In the genomic region with DNA sequence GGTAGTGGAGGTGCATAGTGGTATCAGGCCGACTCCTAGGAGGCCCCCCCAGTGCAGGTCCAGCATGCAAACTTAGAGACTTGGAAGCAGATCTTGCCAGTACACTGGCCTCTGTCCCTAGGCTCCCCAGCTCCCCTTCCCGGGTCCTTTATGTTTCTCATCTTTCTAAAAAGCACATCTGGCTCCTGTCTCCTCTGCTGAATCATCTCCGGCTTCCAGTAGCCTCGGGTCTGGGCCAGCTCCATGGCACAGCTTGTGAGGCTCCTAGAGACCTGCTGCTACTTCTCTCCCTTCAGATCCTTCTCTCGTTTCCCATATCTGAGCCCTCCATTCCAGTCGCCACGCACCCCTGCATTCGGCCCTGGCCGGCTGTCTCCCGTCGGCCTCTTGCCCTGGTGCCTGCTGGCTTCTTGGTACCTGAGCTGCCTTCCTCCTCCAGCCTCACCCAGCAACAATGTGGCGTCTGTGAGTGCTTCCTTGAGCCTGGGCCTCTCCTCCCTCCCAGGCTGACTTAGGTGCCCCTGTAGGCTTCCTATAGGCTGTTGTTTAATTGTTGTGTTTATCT, we compare ENCODE assay signal across 21 cellular contexts. TPM values are rescaled to one million over a fixed set of nuclear protein-coding genes. Genes with fewer than 3 reads are reported as not detected.
A peak's percentile ranks its signal among the peaks of the same experiment; 100 is the strongest.
DNase-seq lines count a peak whose midpoint lies in the region; ATAC-seq and TF ChIP-seq lines count a peak whose summit lies in the region.
"Had no signal": no experiment of that assay in that cellular context is flagged by ENCODE, and none has a peak within 500 bp of the region (broad histone marks: within the 10 kb centered on the region; RNA-seq: fewer than 3 reads in every experiment).

No MANE protein-coding gene starts in this region.

- peaks cover 46% of the 10 kb centered on the region for H3K36me3 ChIP-seq in suprapubic skin

- no peak overlapping the region for H3K4me3 Mint-ChIP-seq in activated CD8-positive, alpha-beta memory T cell treated with anti-CD3 and anti-CD28 coated beads, Interleukin-2, amount 10 ng/mL, durations not matched to agents 7 days and 5 days
- H3K4me3 Mint-ChIP-seq: CD14-positive monocyte had no signal

- ATAC-seq in activated CD8-positive, alpha-beta memory T cell treated with anti-CD3 and anti-CD28 coated beads, Interleukin-2, amount 10 ng/mL, durations not matched to agents 7 days and 5 days: no peak
- ATAC-seq in HG02840 (IDR thresholded peaks at IDR 0.05; ENCODE audit: low FRiP score, unreplicated experiment): no peak
- ATAC-seq: Right ventricle myocardium inferior had no signal

- H3K4me3 ChIP-seq in HFF-Myc (replicated peaks; ENCODE audit: low read depth, low read length) (no peak overlapping the region), foreskin fibroblast (ENCODE audit: low read depth in 1 of 2, low read length in 2 of 2) (no peak overlapping the region), suprapubic skin (no peak overlapping the region)
- H3K4me3 ChIP-seq: HAP-1, SJSA1 had no signal

- peak; percentile 29 for DNase-seq in activated CD8-positive, alpha-beta memory T cell treated with anti-CD3 and anti-CD28 coated beads, Interleukin-2, amount 50 U/mL, for 48 hours
- DNase-seq in activated CD8-positive, alpha-beta memory T cell treated with anti-CD3 and anti-CD28 coated beads, Interleukin-2, amount 10 ng/mL, durations not matched to agents 7 days and 5 days: no peak
- peak; percentile 22 for DNase-seq in HFF-Myc (ENCODE audit: extremely low read depth, low read depth)
- DNase-seq in foreskin fibroblast: peak; percentile 61 to 80
- DNase-seq in suprapubic skin (ENCODE audit: low spot score in 2 of 2): peak; percentile 42 to 68
- no peak for DNase-seq in LoVo (ENCODE audit: low spot score)
- no peak for DNase-seq in C1 segment of cervical spinal cord (lab: John Stamatoyannopoulos, UW)
- DNase-seq: 8988T, GDM1, IMR-90, NCI-H1417, NCI-H187, NCI-H446, NCI-H526, OCI-M1 had no signal

- peaks cover 4% of the 10 kb centered on the region for H3K36me3 Mint-ChIP-seq in activated CD8-positive, alpha-beta memory T cell treated with anti-CD3 and anti-CD28 coated beads, Interleukin-2, amount 10 ng/mL, durations not matched to agents 7 days and 5 days

- no peaks in the 10 kb centered on the region for H3K9me3 ChIP-seq in suprapubic skin
- H3K9me3 ChIP-seq: HAP-1, SJSA1 had no signal

- H3K27ac ChIP-seq in suprapubic skin: no peak overlapping the region
- H3K27ac ChIP-seq: KMS-11, SJSA1 had no signal

- TF ChIP-seq CTCF in HFF-Myc (IDR thresholded peaks at IDR 0.05; ENCODE audit: low read depth, low read length, missing control alignments) (no peak), foreskin fibroblast (IDR thresholded peaks at IDR 0.05; ENCODE audit: low read depth, low read length) (no peak), suprapubic skin (IDR thresholded peaks at IDR 0.05) (no peak)

- no peaks in the 10 kb centered on the region for H3K27me3 Mint-ChIP-seq in activated CD8-positive, alpha-beta memory T cell treated with anti-CD3 and anti-CD28 coated beads, Interleukin-2, amount 10 ng/mL, durations not matched to agents 7 days and 5 days

- H3K4me1 ChIP-seq in suprapubic skin: peaks cover 3% of the 10 kb centered on the region
- H3K4me1 ChIP-seq: HAP-1, SJSA1 had no signal

- TF ChIP-seq POLR2A in suprapubic skin (IDR thresholded peaks at IDR 0.05): no peak

- no peaks in the 10 kb centered on the region for H3K27me3 ChIP-seq in suprapubic skin
- H3K27me3 ChIP-seq: SJSA1 had no signal

- no peaks in the 10 kb centered on the region for H3K9me3 Mint-ChIP-seq in activated CD8-positive, alpha-beta memory T cell treated with anti-CD3 and anti-CD28 coated beads, Interleukin-2, amount 10 ng/mL, durations not matched to agents 7 days and 5 days (ENCODE audit: low read depth)

- TF ChIP-seq EP300 in suprapubic skin (IDR thresholded peaks at IDR 0.05): no peak

- no peak overlapping the region for H3K27ac Mint-ChIP-seq in activated CD8-positive, alpha-beta memory T cell treated with anti-CD3 and anti-CD28 coated beads, Interleukin-2, amount 10 ng/mL, durations not matched to agents 7 days and 5 days
- H3K27ac Mint-ChIP-seq: CD14-positive monocyte had no signal

- CTCF ChIA-PET in activated CD8-positive, alpha-beta memory T cell treated with anti-CD3 and anti-CD28 coated beads, Interleukin-2, amount 10 ng/mL, durations not matched to agents 7 days and 5 days (lab: Charles Lee): interaction anchor here (1.5 to 2.1 kb wide), 2 partner anchors 11 to 64 kb away, joined by 5 read pairs; no protein-coding TSS in a partner anchor

- 91% methylated on average over 12 of the region's 12 CpGs for WGBS in suprapubic skin

- peaks cover 6% of the 10 kb centered on the region for H3K4me1 Mint-ChIP-seq in activated CD8-positive, alpha-beta memory T cell treated with anti-CD3 and anti-CD28 coated beads, Interleukin-2, amount 10 ng/mL, durations not matched to agents 7 days and 5 days

RNA-seq across cellular contexts. Expression of a gene that starts 6.6 kb away (rescaled TPM):
- total RNA-seq in activated CD8-positive, alpha-beta memory T cell treated with anti-CD3 and anti-CD28 coated beads, Interleukin-2, amount 10 ng/mL, durations not matched to agents 7 days and 5 days: 1 to 10 TPM; 6.8 to 8.8 TPM
- 10 to 100 TPM; 10.2 to 15.4 (median 10.6) TPM for total RNA-seq in suprapubic skin

RNA-seq across cellular contexts. Expression of a gene that starts 38.5 kb away (rescaled TPM):
- 10 to 100 TPM in 1 of 2 experiments, 1 to 10 TPM in 1; 9.1 to 11.5 TPM for total RNA-seq in activated CD8-positive, alpha-beta memory T cell treated with anti-CD3 and anti-CD28 coated beads, Interleukin-2, amount 10 ng/mL, durations not matched to agents 7 days and 5 days
- total RNA-seq in suprapubic skin: 100 to 1,000 TPM in 1 of 4 donors, 10 to 100 TPM in 3; 24.3 to 105 (median 85.9) TPM

Comparison
In these comparisons a context has a peak if more than half of its experiments do, and no peak if none do; other contexts are left out.
1. DNase-seq: peak in activated CD8-positive, alpha-beta memory T cell treated with anti-CD3 and anti-CD28 coated beads, Interleukin-2, amount 50 U/mL, for 48 hours (single experiment), HFF-Myc (single experiment), foreskin fibroblast (2 of 2) and suprapubic skin (2 of 2); none in activated CD8-positive, alpha-beta memory T cell treated with anti-CD3 and anti-CD28 coated beads, Interleukin-2, amount 10 ng/mL, durations not matched to agents 7 days and 5 days (single experiment), LoVo (single experiment) and C1 segment of cervical spinal cord (0 of 14).